8 cellular contexts compared by ENCODE assay signal in genomic region chr7:66629222-66629658, GRCh38. TPM values are rescaled to one million over a fixed set of nuclear protein-coding genes. Genes with fewer than 3 reads are reported as not detected.
DNase-seq lines count a peak whose midpoint lies in the region; ATAC-seq and TF ChIP-seq lines count a peak whose summit lies in the region.

No MANE protein-coding gene starts in this region.

- peak; percentile 10 for ATAC-seq in CD8-positive, alpha-beta T cell
- ATAC-seq in HG03103 (IDR thresholded peaks at IDR 0.05; ENCODE audit: low read depth, unreplicated experiment) (peak; percentile 3), HG02642 (IDR thresholded peaks at IDR 0.05; ENCODE audit: poor library complexity, unreplicated experiment) (no peak), GM18517 (IDR thresholded peaks at IDR 0.05; ENCODE audit: unreplicated experiment) (no peak)

- no peaks in the 10 kb centered on the region for H3K9me3 ChIP-seq in CD8-positive, alpha-beta T cell (ENCODE audit: low read length)
- no peaks in the 10 kb centered on the region for H3K9me3 ChIP-seq in subcutaneous abdominal adipose tissue (ENCODE audit: control insufficient read depth in 5 of 5, low read length in 5 of 5)

- H3K9me3 Mint-ChIP-seq in CD8-positive, alpha-beta T cell: no peaks in the 10 kb centered on the region
- no peaks in the 10 kb centered on the region for H3K9me3 Mint-ChIP-seq in immature natural killer cell

- no peaks in the 10 kb centered on the region for H3K27me3 Mint-ChIP-seq in CD8-positive, alpha-beta T cell (ENCODE audit: low read depth)
- peaks cover 5 to 16% (median 8%) of the 10 kb centered on the region in 3 donors for H3K27me3 Mint-ChIP-seq in immature natural killer cell (ENCODE audit: low read depth in 3 of 3)

- H3K4me3 ChIP-seq in CD8-positive, alpha-beta T cell (ENCODE audit: low read depth, low read length): peak overlapping the region; percentile 72
- H3K4me3 ChIP-seq in astrocyte of the cerebellum (ENCODE audit: low read depth, low read length): peak overlapping the region; percentile 81
- peak overlapping the region; percentile 50 to 72 (median 69) for H3K4me3 ChIP-seq in subcutaneous abdominal adipose tissue (ENCODE audit: low read depth in 1 of 5, low read length in 5 of 5)

- no peaks in the 10 kb centered on the region for H3K27me3 ChIP-seq in CD8-positive, alpha-beta T cell (ENCODE audit: insufficient read depth, low read length)
- H3K27me3 ChIP-seq in subcutaneous abdominal adipose tissue (ENCODE audit: control insufficient read depth in 5 of 5, insufficient read depth in 4 of 5, low read length in 5 of 5): no peaks in the 10 kb centered on the region

- POLR2A ChIA-PET in CD8-positive, alpha-beta T cell (lab: Charles Lee): interaction anchor here (0.6 to 2.5 kb wide), 7 partner anchors 18 to 799 kb away, joined by 3 to 19 read pairs (median 3); partner anchors contain the start of genes RABGEF1 and SBDS

- intact Hi-C loops in CD8-positive, alpha-beta T cell (cut with DNase I, micrococcal nuclease): loop anchor here (1.0 to 10.0 kb wide), 8 partner anchors 53 to 368 kb away; partner anchors contain the start of genes RABGEF1 (in 1 of the 2) and TYW1 (in 1 of the 2)

- in situ Hi-C loops in astrocyte of the cerebellum (cut with HindIII; ENCODE audit: low sequenced_read_pairs): no loop called here

- peaks cover 5% of the 10 kb centered on the region for H3K36me3 ChIP-seq in CD8-positive, alpha-beta T cell (ENCODE audit: insufficient read depth, low read length)
- H3K36me3 ChIP-seq in subcutaneous abdominal adipose tissue (ENCODE audit: control insufficient read depth in 5 of 5, insufficient read depth in 5 of 5, low read length in 5 of 5): peaks cover 0 to 7% (median 6%) of the 10 kb centered on the region in 5 donors

- TF ChIP-seq CTCF in CD8-positive, alpha-beta T cell (IDR thresholded peaks at IDR 0.05): no peak
- TF ChIP-seq CTCF in astrocyte of the cerebellum (IDR thresholded peaks at IDR 0.05; ENCODE audit: low read depth, low read length, missing control alignments): no peak

- H3K36me3 Mint-ChIP-seq in CD8-positive, alpha-beta T cell: peaks cover 14% of the 10 kb centered on the region
- H3K36me3 Mint-ChIP-seq in immature natural killer cell: peaks cover 0 to 12% (median 0%) of the 10 kb centered on the region in 3 donors

- peak overlapping the region in 2 of 5 donors; percentile 39 to 64 for H3K9ac ChIP-seq in subcutaneous abdominal adipose tissue (ENCODE audit: low read length in 5 of 5)

- peak in 1 of 7 experiments; percentile 54 for DNase-seq in CD8-positive, alpha-beta T cell
- DNase-seq in astrocyte of the cerebellum (ENCODE audit: low read depth) (no peak), immature natural killer cell (no peak), HT-29 (ENCODE audit: low spot score) (no peak)

- H3K4me1 ChIP-seq in CD8-positive, alpha-beta T cell (ENCODE audit: insufficient read depth, low read length): peaks cover 44% of the 10 kb centered on the region
- peaks cover 4 to 39% (median 27%) of the 10 kb centered on the region in 5 donors for H3K4me1 ChIP-seq in subcutaneous abdominal adipose tissue (ENCODE audit: control insufficient read depth in 5 of 5, insufficient read depth in 5 of 5, low read length in 5 of 5)

- H3K27ac Mint-ChIP-seq in CD8-positive, alpha-beta T cell: peak overlapping the region; percentile 12
- H3K27ac Mint-ChIP-seq in immature natural killer cell: peak overlapping the region; percentile 90 to 96 (median 93)

- H3K4me3 Mint-ChIP-seq in CD8-positive, alpha-beta T cell: peak overlapping the region; percentile 89
- peak overlapping the region; percentile 78 to 93 (median 91) for H3K4me3 Mint-ChIP-seq in immature natural killer cell

- peaks cover 52% of the 10 kb centered on the region for H3K4me1 Mint-ChIP-seq in CD8-positive, alpha-beta T cell (ENCODE audit: low read depth)
- peaks cover 47 to 48% of the 10 kb centered on the region in 2 donors for H3K4me1 Mint-ChIP-seq in immature natural killer cell

- peak overlapping the region; percentile 69 for H3K27ac ChIP-seq in CD8-positive, alpha-beta T cell (ENCODE audit: low read depth, low read length)
- peak overlapping the region; percentile 46 for H3K27ac ChIP-seq in subcutaneous abdominal adipose tissue (ENCODE audit: low read depth, low read length)

- CTCF ChIA-PET in CD8-positive, alpha-beta T cell (lab: Charles Lee): no interaction called here

RNA-seq across cellular contexts. Expression of gene KCTD7, which starts 0.6 kb away (rescaled TPM):
- 10 to 100 TPM; 12.9 to 13.2 TPM for total RNA-seq in CD8-positive, alpha-beta T cell
- polyA plus RNA-seq in immature natural killer cell: 10 to 100 TPM in 1 of 3 donors, 1 to 10 TPM in 2; 4.4 to 20.7 (median 7.5) TPM
- total RNA-seq in HT-29 (2014; rRNA removed; shearing (Covaris generic)): 16.3 and 20.8 TPM in 2 replicates

Comparison
In these comparisons a context has a peak if more than half of its experiments do, and no peak if none do; other contexts are left out.
1. ATAC-seq: peak in CD8-positive, alpha-beta T cell (single experiment) and HG03103 (single experiment); none in HG02642 (single experiment) and GM18517 (single experiment).
2. Peak in every context shown above with its lines, with median percentiles within 50 percentile points of each other: H3K4me3 ChIP-seq.